ENCODE assay signal across 16 cellular contexts in genomic region chr5:150215978-150216944, GRCh38. TPM values are rescaled to one million over a fixed set of nuclear protein-coding genes. Genes with fewer than 3 reads are reported as not detected.
"Had no signal": no experiment of that assay in that cellular context is flagged by ENCODE, and none has a peak within 500 bp of the region (broad histone marks: within the 10 kb centered on the region; RNA-seq: fewer than 3 reads in every experiment).

No MANE protein-coding gene starts in this region.

- DNase-seq: activated CD4-positive, alpha-beta memory T cell treated with anti-CD3 and anti-CD28 coated beads for 36 hours; activated CD4-positive, alpha-beta T cell treated with anti-CD3 and anti-CD28 coated beads for 1 hour; activated gamma-delta T cell treated with Interleukin-2 at 50 U/mL for 16 hours; activated T-cell treated with anti-CD3 and anti-CD28 coated beads, Interleukin-2, amount 50 U/mL, for 72 hours; effector CD4-positive, alpha-beta T cell; retina; T-helper 17 cell; trophoblast cell had no signal

- H3K27me3 ChIP-seq: ascending aorta, neutrophil had no signal

- H3K9me3 ChIP-seq: ascending aorta, gastroesophageal sphincter, neutrophil had no signal

- H3K36me3 ChIP-seq: ascending aorta, cardiac muscle cell, gastroesophageal sphincter, neutrophil had no signal

- H3K4me3 ChIP-seq: ascending aorta, cardiac muscle cell, gastroesophageal sphincter had no signal

- H3K27ac ChIP-seq: cardiac muscle cell, gastroesophageal sphincter, neutrophil had no signal

- ATAC-seq: activated T-cell treated with anti-CD3 and anti-CD28 coated beads, Interleukin-2, amount 50 U/mL, for 72 hours; gastroesophageal sphincter; T-helper 17 cell had no signal

RNA-seq across cellular contexts. Expression of gene SLC6A7, which starts 26.4 kb away (rescaled TPM):
- total RNA-seq: activated CD4-positive, alpha-beta memory T cell treated with anti-CD3 and anti-CD28 coated beads for 36 hours; activated T-cell treated with anti-CD3 and anti-CD28 coated beads, Interleukin-2, amount 50 U/mL, for 72 hours; ascending aorta; cardiac muscle cell; fibroblast of lung; gastroesophageal sphincter; kidney epithelial cell; liver; skeletal muscle tissue; T-helper 17 cell had no signal
- polyA plus RNA-seq: cardiac muscle cell, liver had no signal

RNA-seq across cellular contexts. Expression of gene CDX1, which starts 49.7 kb away (rescaled TPM):
- total RNA-seq: activated CD4-positive, alpha-beta memory T cell treated with anti-CD3 and anti-CD28 coated beads for 36 hours; activated T-cell treated with anti-CD3 and anti-CD28 coated beads, Interleukin-2, amount 50 U/mL, for 72 hours; ascending aorta; cardiac muscle cell; gastroesophageal sphincter; liver; skeletal muscle tissue; T-helper 17 cell had no signal
- polyA plus RNA-seq: liver had no signal
